Comparison of ENCODE assay signal across 8 cellular contexts in genomic region chr19:38900220-38900629, GRCh38. TPM values are rescaled to one million over a fixed set of nuclear protein-coding genes. Genes with fewer than 3 reads are reported as not detected.
DNase-seq lines count a peak whose midpoint lies in the region; ATAC-seq, FAIRE-seq and TF ChIP-seq lines count a peak whose summit lies in the region.

No MANE protein-coding gene starts in this region.

- H3K4me3 Mint-ChIP-seq in activated CD4-positive, alpha-beta T cell treated with anti-CD3 and anti-CD28 coated beads for 36 hours, result peak overlapping the region; percentile 88
- H3K4me3 Mint-ChIP-seq in activated T-helper 17 cell treated with anti-CD3 and anti-CD28 coated beads, Interleukin-2, amount 50 U/mL, for 72 hours, result peak overlapping the region; percentile 88

- in situ Hi-C loops in G401 (cut with HindIII; ENCODE audit: low sequenced_read_pairs), result no loop called here

- intact Hi-C loops in activated CD4-positive, alpha-beta T cell treated with anti-CD3 and anti-CD28 coated beads for 36 hours (cut with DNase I, micrococcal nuclease), result no loop called here
- intact Hi-C loops in kidney (cut with DNase I), result no loop called here

- no peak for DNase-seq in activated CD4-positive, alpha-beta T cell treated with anti-CD3 and anti-CD28 coated beads for 36 hours
- no peak for DNase-seq in activated CD4-positive, alpha-beta T cell treated with anti-CD3 and anti-CD28 coated beads, Interleukin-2, amount 50 U/mL, for 1 hour
- no peak for DNase-seq in kidney
- DNase-seq in SHP77 (lab: John Stamatoyannopoulos, UW), result no peak
- DNase-seq in foreskin melanocyte, result no peak
- DNase-seq in G401 (ENCODE audit: low spot score), result no peak

- no peak for FAIRE-seq in kidney (lab: Jason Lieb, UNC)

- no peak for ATAC-seq in activated CD4-positive, alpha-beta T cell treated with anti-CD3 and anti-CD28 coated beads for 36 hours
- no peak for ATAC-seq in activated T-helper 17 cell treated with anti-CD3 and anti-CD28 coated beads, Interleukin-2, amount 50 U/mL, for 72 hours (replicated peaks)

- H3K27ac Mint-ChIP-seq in activated CD4-positive, alpha-beta T cell treated with anti-CD3 and anti-CD28 coated beads for 36 hours, result peak overlapping the region; percentile 86
- H3K27ac Mint-ChIP-seq in activated T-helper 17 cell treated with anti-CD3 and anti-CD28 coated beads, Interleukin-2, amount 50 U/mL, for 72 hours, result peak overlapping the region; percentile 84

- POLR2A ChIA-PET in activated CD4-positive, alpha-beta T cell treated with anti-CD3 and anti-CD28 coated beads for 36 hours (lab: Charles Lee), result interaction anchor here (0.6 to 1.8 kb wide), 7 partner anchors 31 to 851 kb away, joined by 3 to 13 read pairs (median 4); partner anchors contain the start of genes MRPS12, RPS16 and SARS2

- no peaks in the 10 kb centered on the region for H3K27me3 Mint-ChIP-seq in activated CD4-positive, alpha-beta T cell treated with anti-CD3 and anti-CD28 coated beads for 36 hours
- H3K27me3 Mint-ChIP-seq in activated T-helper 17 cell treated with anti-CD3 and anti-CD28 coated beads, Interleukin-2, amount 50 U/mL, for 72 hours, result no peaks in the 10 kb centered on the region

- peaks cover 9 to 11% of the 10 kb centered on the region in 2 donors for H3K4me1 ChIP-seq in kidney (ENCODE audit: control insufficient read depth in 1 of 2, insufficient read depth in 1 of 2, low read depth in 1 of 2, low read length in 2 of 2)

- H3K36me3 Mint-ChIP-seq in activated CD4-positive, alpha-beta T cell treated with anti-CD3 and anti-CD28 coated beads for 36 hours (ENCODE audit: low read depth), result peaks cover 24% of the 10 kb centered on the region
- peaks cover 42% of the 10 kb centered on the region for H3K36me3 Mint-ChIP-seq in activated T-helper 17 cell treated with anti-CD3 and anti-CD28 coated beads, Interleukin-2, amount 50 U/mL, for 72 hours (ENCODE audit: low read depth)

- H3K9me3 Mint-ChIP-seq in activated CD4-positive, alpha-beta T cell treated with anti-CD3 and anti-CD28 coated beads for 36 hours (ENCODE audit: low read depth), result no peaks in the 10 kb centered on the region
- no peaks in the 10 kb centered on the region for H3K9me3 Mint-ChIP-seq in activated T-helper 17 cell treated with anti-CD3 and anti-CD28 coated beads, Interleukin-2, amount 50 U/mL, for 72 hours

- H3K36me3 ChIP-seq in kidney (ENCODE audit: control insufficient read depth in 1 of 2, insufficient read depth in 2 of 2, low read length in 2 of 2), result peaks cover 0 to 4% of the 10 kb centered on the region in 2 donors

- H3K9ac ChIP-seq in kidney (ENCODE audit: low read length in 2 of 2), result peak overlapping the region; percentile 72 to 77

- H3K9me3 ChIP-seq in kidney (ENCODE audit: control insufficient read depth in 1 of 2, low read length in 2 of 2), result peaks cover 0 to 3% of the 10 kb centered on the region in 2 donors

- H3K27ac ChIP-seq in kidney (ENCODE audit: low read depth in 2 of 2, low read length in 2 of 2), result peak overlapping the region; percentile 72 to 90
- peak overlapping the region; percentile 79 for H3K27ac ChIP-seq in temporal lobe (ENCODE audit: low read depth, low read length)

- H3K4me3 ChIP-seq in kidney (ENCODE audit: low read length in 2 of 2), result peak overlapping the region; percentile 73 to 74

- CTCF ChIA-PET in activated CD4-positive, alpha-beta T cell treated with anti-CD3 and anti-CD28 coated beads for 36 hours (lab: Charles Lee), result interaction anchor here (0.6 to 2.4 kb wide), 8 partner anchors 12 to 1905 kb away, joined by 3 to 23 read pairs (median 3); partner anchors contain the start of genes MRPS12 and SARS2

- no peak for TF ChIP-seq CTCF in kidney (IDR thresholded peaks at IDR 0.05; ENCODE audit: borderline replicate concordance, extremely low read depth, insufficient read depth)

- peaks cover 40% of the 10 kb centered on the region for H3K4me1 Mint-ChIP-seq in activated CD4-positive, alpha-beta T cell treated with anti-CD3 and anti-CD28 coated beads for 36 hours
- H3K4me1 Mint-ChIP-seq in activated T-helper 17 cell treated with anti-CD3 and anti-CD28 coated beads, Interleukin-2, amount 50 U/mL, for 72 hours, result peaks cover 15% of the 10 kb centered on the region

RNA-seq across cellular contexts. Expression of gene NFKBIB, which starts 0.5 kb away (rescaled TPM):
- total RNA-seq in activated CD4-positive, alpha-beta T cell treated with anti-CD3 and anti-CD28 coated beads for 36 hours, result 10 to 100 TPM; 49.4 to 52.5 TPM
- total RNA-seq in activated T-helper 17 cell treated with anti-CD3 and anti-CD28 coated beads, Interleukin-2, amount 50 U/mL, for 72 hours, result 10 to 100 TPM; 41.2 to 68.7 TPM
- 23.2 TPM for total RNA-seq in kidney
- 37.6 TPM for polyA plus RNA-seq in kidney (ENCODE audit: insufficient read depth, low read depth, low replicate concordance)
- total RNA-seq in temporal lobe, result 3.2 TPM
- total RNA-seq in G401 (2014; rRNA removed; shearing (Covaris generic)), result 48.1 and 63.2 TPM in 2 replicates

RNA-seq across cellular contexts. Expression of gene SIRT2, which starts 0.8 kb away (rescaled TPM):
- 10 to 100 TPM; 17.8 to 23.1 TPM for total RNA-seq in activated CD4-positive, alpha-beta T cell treated with anti-CD3 and anti-CD28 coated beads for 36 hours
- total RNA-seq in activated T-helper 17 cell treated with anti-CD3 and anti-CD28 coated beads, Interleukin-2, amount 50 U/mL, for 72 hours, result 10 to 100 TPM; 37.9 to 41.2 TPM
- 36.0 TPM for total RNA-seq in kidney
- 56.9 TPM for polyA plus RNA-seq in kidney (ENCODE audit: insufficient read depth, low read depth, low replicate concordance)
- 75.0 TPM for total RNA-seq in temporal lobe
- total RNA-seq in G401 (2014; rRNA removed; shearing (Covaris generic)), result 114 and 122 TPM in 2 replicates

RNA-seq across cellular contexts. Expression of gene CCER2, which starts 11.8 kb away (rescaled TPM):
- under 1 TPM; 0.34 to 0.54 TPM for total RNA-seq in activated CD4-positive, alpha-beta T cell treated with anti-CD3 and anti-CD28 coated beads for 36 hours
- total RNA-seq in activated T-helper 17 cell treated with anti-CD3 and anti-CD28 coated beads, Interleukin-2, amount 50 U/mL, for 72 hours, result under 1 TPM; 0.24 to 0.86 TPM
- total RNA-seq in kidney (0.47 TPM), temporal lobe (1.7 TPM)
- not detected for polyA plus RNA-seq in kidney (ENCODE audit: insufficient read depth, low read depth, low replicate concordance)
- total RNA-seq in G401 (2014; rRNA removed; shearing (Covaris generic)), result not detected in 2 replicates

RNA-seq across cellular contexts. Expression of gene RINL, which starts 22.1 kb away (rescaled TPM):
- total RNA-seq in activated CD4-positive, alpha-beta T cell treated with anti-CD3 and anti-CD28 coated beads for 36 hours, result 10 to 100 TPM; 85.8 to 90.3 TPM
- 100 to 1,000 TPM in 1 of 2 donors, 10 to 100 TPM in 1; 92.3 to 156 TPM for total RNA-seq in activated T-helper 17 cell treated with anti-CD3 and anti-CD28 coated beads, Interleukin-2, amount 50 U/mL, for 72 hours
- 13.0 TPM for total RNA-seq in kidney
- polyA plus RNA-seq in kidney (ENCODE audit: insufficient read depth, low read depth, low replicate concordance), result 9.5 TPM
- 1.7 TPM for total RNA-seq in temporal lobe
- total RNA-seq in G401 (2014; rRNA removed; shearing (Covaris generic)), result 5.6 and 7.3 TPM in 2 replicates

RNA-seq across cellular contexts. Expression of gene SARS2, which starts 30.3 kb away (rescaled TPM):
- 10 to 100 TPM; 36.7 to 39.4 TPM for total RNA-seq in activated CD4-positive, alpha-beta T cell treated with anti-CD3 and anti-CD28 coated beads for 36 hours
- total RNA-seq in activated T-helper 17 cell treated with anti-CD3 and anti-CD28 coated beads, Interleukin-2, amount 50 U/mL, for 72 hours, result 10 to 100 TPM; 27.5 to 49.3 TPM
- 30.6 TPM for total RNA-seq in kidney
- 34.8 TPM for polyA plus RNA-seq in kidney (ENCODE audit: insufficient read depth, low read depth, low replicate concordance)
- total RNA-seq in temporal lobe, result 3.9 TPM
- 34.2 and 43.0 TPM in 2 replicates for total RNA-seq in G401 (2014; rRNA removed; shearing (Covaris generic))
